Comparison of ENCODE assay signal across 2 cellular contexts in genomic region chr3:141191097-141191749, GRCh38.
TF ChIP-seq lines count a peak whose summit lies in the region.

No MANE protein-coding gene starts in this region.

TF ChIP-seq in IMR-90, 13 proteins besides CTCF, POLR2A, EP300 and RAD21:
- TF ChIP-seq RCOR1 (IDR thresholded peaks at IDR 0.05; ENCODE audit: insufficient replicate concordance, low read length) (no peak), FOS (IDR thresholded peaks at IDR 0.05; ENCODE audit: low read depth, low read length) (no peak), BHLHE40 (IDR thresholded peaks at IDR 0.05; ENCODE audit: low read depth, low read length) (no peak), SMC3 (IDR thresholded peaks at IDR 0.05; ENCODE audit: low read depth, low read length) (no peak), NFE2L2 (IDR thresholded peaks at IDR 0.05; ENCODE audit: low read depth, low read length) (no peak), CEBPB (IDR thresholded peaks at IDR 0.05; ENCODE audit: low read depth, low read length) (no peak), MAZ (IDR thresholded peaks at IDR 0.05; ENCODE audit: borderline replicate concordance, low read depth, low read length) (no peak)
- TF ChIP-seq, protein P1, sequence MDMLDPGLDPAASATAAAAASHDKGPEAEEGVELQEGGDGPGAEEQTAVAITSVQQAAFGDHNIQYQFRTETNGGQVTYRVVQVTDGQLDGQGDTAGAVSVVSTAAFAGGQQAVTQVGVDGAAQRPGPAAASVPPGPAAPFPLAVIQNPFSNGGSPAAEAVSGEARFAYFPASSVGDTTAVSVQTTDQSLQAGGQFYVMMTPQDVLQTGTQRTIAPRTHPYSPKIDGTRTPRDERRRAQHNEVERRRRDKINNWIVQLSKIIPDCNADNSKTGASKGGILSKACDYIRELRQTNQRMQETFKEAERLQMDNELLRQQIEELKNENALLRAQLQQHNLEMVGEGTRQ (IDR thresholded peaks at IDR 0.05; ENCODE audit: low read depth, low read length) = no peak

TF ChIP-seq in WTC11, 78 proteins besides CTCF, POLR2A, EP300 and RAD21:
- no peak for TF ChIP-seq TCF7 (CRISPR knock-in tag; IDR thresholded peaks at IDR 0.05; ENCODE audit: low read depth)
- no peak for TF ChIP-seq TEAD4 (CRISPR knock-in tag; IDR thresholded peaks at IDR 0.05)
- TF ChIP-seq, protein P2, sequence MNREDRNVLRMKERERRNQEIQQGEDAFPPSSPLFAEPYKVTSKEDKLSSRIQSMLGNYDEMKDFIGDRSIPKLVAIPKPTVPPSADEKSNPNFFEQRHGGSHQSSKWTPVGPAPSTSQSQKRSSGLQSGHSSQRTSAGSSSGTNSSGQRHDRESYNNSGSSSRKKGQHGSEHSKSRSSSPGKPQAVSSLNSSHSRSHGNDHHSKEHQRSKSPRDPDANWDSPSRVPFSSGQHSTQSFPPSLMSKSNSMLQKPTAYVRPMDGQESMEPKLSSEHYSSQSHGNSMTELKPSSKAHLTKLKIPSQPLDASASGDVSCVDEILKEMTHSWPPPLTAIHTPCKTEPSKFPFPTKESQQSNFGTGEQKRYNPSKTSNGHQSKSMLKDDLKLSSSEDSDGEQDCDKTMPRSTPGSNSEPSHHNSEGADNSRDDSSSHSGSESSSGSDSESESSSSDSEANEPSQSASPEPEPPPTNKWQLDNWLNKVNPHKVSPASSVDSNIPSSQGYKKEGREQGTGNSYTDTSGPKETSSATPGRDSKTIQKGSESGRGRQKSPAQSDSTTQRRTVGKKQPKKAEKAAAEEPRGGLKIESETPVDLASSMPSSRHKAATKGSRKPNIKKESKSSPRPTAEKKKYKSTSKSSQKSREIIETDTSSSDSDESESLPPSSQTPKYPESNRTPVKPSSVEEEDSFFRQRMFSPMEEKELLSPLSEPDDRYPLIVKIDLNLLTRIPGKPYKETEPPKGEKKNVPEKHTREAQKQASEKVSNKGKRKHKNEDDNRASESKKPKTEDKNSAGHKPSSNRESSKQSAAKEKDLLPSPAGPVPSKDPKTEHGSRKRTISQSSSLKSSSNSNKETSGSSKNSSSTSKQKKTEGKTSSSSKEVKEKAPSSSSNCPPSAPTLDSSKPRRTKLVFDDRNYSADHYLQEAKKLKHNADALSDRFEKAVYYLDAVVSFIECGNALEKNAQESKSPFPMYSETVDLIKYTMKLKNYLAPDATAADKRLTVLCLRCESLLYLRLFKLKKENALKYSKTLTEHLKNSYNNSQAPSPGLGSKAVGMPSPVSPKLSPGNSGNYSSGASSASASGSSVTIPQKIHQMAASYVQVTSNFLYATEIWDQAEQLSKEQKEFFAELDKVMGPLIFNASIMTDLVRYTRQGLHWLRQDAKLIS (CRISPR knock-in tag; IDR thresholded peaks at IDR 0.05; ENCODE audit: borderline replicate concordance) = no peak
- TF ChIP-seq JUN (CRISPR knock-in tag; IDR thresholded peaks at IDR 0.05) = no peak
- TF ChIP-seq, protein P3, sequence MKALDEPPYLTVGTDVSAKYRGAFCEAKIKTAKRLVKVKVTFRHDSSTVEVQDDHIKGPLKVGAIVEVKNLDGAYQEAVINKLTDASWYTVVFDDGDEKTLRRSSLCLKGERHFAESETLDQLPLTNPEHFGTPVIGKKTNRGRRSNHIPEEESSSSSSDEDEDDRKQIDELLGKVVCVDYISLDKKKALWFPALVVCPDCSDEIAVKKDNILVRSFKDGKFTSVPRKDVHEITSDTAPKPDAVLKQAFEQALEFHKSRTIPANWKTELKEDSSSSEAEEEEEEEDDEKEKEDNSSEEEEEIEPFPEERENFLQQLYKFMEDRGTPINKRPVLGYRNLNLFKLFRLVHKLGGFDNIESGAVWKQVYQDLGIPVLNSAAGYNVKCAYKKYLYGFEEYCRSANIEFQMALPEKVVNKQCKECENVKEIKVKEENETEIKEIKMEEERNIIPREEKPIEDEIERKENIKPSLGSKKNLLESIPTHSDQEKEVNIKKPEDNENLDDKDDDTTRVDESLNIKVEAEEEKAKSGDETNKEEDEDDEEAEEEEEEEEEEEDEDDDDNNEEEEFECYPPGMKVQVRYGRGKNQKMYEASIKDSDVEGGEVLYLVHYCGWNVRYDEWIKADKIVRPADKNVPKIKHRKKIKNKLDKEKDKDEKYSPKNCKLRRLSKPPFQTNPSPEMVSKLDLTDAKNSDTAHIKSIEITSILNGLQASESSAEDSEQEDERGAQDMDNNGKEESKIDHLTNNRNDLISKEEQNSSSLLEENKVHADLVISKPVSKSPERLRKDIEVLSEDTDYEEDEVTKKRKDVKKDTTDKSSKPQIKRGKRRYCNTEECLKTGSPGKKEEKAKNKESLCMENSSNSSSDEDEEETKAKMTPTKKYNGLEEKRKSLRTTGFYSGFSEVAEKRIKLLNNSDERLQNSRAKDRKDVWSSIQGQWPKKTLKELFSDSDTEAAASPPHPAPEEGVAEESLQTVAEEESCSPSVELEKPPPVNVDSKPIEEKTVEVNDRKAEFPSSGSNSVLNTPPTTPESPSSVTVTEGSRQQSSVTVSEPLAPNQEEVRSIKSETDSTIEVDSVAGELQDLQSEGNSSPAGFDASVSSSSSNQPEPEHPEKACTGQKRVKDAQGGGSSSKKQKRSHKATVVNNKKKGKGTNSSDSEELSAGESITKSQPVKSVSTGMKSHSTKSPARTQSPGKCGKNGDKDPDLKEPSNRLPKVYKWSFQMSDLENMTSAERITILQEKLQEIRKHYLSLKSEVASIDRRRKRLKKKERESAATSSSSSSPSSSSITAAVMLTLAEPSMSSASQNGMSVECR (CRISPR knock-in tag; IDR thresholded peaks at IDR 0.05; ENCODE audit: borderline replicate concordance) = no peak
- TF ChIP-seq GRHL2 (CRISPR knock-in tag; IDR thresholded peaks at IDR 0.05; ENCODE audit: insufficient replicate concordance, severe bottlenecking) = no peak
- no peak for TF ChIP-seq GABPB1 (CRISPR knock-in tag; IDR thresholded peaks at IDR 0.05)
- no peak for TF ChIP-seq ZNF512 (CRISPR knock-in tag; IDR thresholded peaks at IDR 0.05; ENCODE audit: borderline replicate concordance)
- no peak for TF ChIP-seq ZNF396 (CRISPR knock-in tag; IDR thresholded peaks at IDR 0.05; ENCODE audit: borderline replicate concordance)
- TF ChIP-seq SP1 (CRISPR knock-in tag; conservative IDR thresholded peaks at IDR 0.05) = no peak
- no peak for TF ChIP-seq CDX4 (CRISPR knock-in tag; IDR thresholded peaks at IDR 0.05; ENCODE audit: borderline replicate concordance)
- TF ChIP-seq ATF1 (CRISPR knock-in tag; IDR thresholded peaks at IDR 0.05) = no peak
- TF ChIP-seq NFATC4 (CRISPR knock-in tag; IDR thresholded peaks at IDR 0.05) = no peak
